In genomic region chr7:28708033-28708451, GRCh38 we compare ENCODE assay signal across 13 cellular contexts.
A peak's percentile ranks its signal among the peaks of the same experiment; 100 is the strongest.
DNase-seq lines count a peak whose midpoint lies in the region; ATAC-seq and TF ChIP-seq lines count a peak whose summit lies in the region.
"Had no signal": no experiment of that assay in that cellular context is flagged by ENCODE, and none has a peak within 500 bp of the region (broad histone marks: within the 10 kb centered on the region; RNA-seq: fewer than 3 reads in every experiment).

No MANE protein-coding gene starts in this region.

- H3K27ac ChIP-seq in right atrium auricular region, result no peak overlapping the region
- no peak overlapping the region for H3K27ac ChIP-seq in CD8-positive, alpha-beta T cell (ENCODE audit: low read depth, low read length)
- H3K27ac ChIP-seq in spleen, result no peak overlapping the region
- H3K27ac ChIP-seq: SJCRH30, upper lobe of right lung had no signal

- DNase-seq in Right ventricle myocardium superior (no peak), right atrium auricular region (ENCODE audit: low spot score) (no peak), fibroblast of the aortic adventitia (ENCODE audit: low read depth) (peak; percentile 84), nephron progenitor cell (peak; percentile 28), T-helper 2 cell (no peak), spleen (no peak)
- DNase-seq in CD8-positive, alpha-beta T cell, result no peak
- DNase-seq: activated CD4-positive, alpha-beta T cell treated with anti-CD3 and anti-CD28 coated beads, Interleukin-2, amount 10 ng/mL, durations not matched to agents 7 days and 5 days; activated naive CD8-positive, alpha-beta T cell treated with anti-CD3 and anti-CD28 coated beads, Interleukin-2, amount 10 ng/mL, durations not matched to agents 7 days and 5 days; SJCRH30; stimulated activated CD4-positive, alpha-beta T cell treated with anti-CD3 and anti-CD28 coated beads, Interleukin-4, amount 100 ng/mL, for 24 hours; upper lobe of right lung had no signal

- peak overlapping the region in 1 of 2 donors; percentile 30 for H3K4me3 ChIP-seq in right atrium auricular region
- peak overlapping the region; percentile 26 for H3K4me3 ChIP-seq in fibroblast of the aortic adventitia (ENCODE audit: low read depth, low read length)
- no peak overlapping the region for H3K4me3 ChIP-seq in CD8-positive, alpha-beta T cell (ENCODE audit: low read depth, low read length)
- H3K4me3 ChIP-seq in spleen, result no peak overlapping the region
- H3K4me3 ChIP-seq: SJCRH30, upper lobe of right lung had no signal

- H3K4me1 ChIP-seq in right atrium auricular region (peaks cover 0 to 18% of the 10 kb centered on the region in 2 donors), spleen (peaks cover 0 to 13% (median 0%) of the 10 kb centered on the region in 6 donors)
- H3K4me1 ChIP-seq in CD8-positive, alpha-beta T cell (ENCODE audit: insufficient read depth, low read length), result no peaks in the 10 kb centered on the region
- H3K4me1 ChIP-seq: SJCRH30, upper lobe of right lung had no signal

- TF ChIP-seq CTCF in right atrium auricular region (IDR thresholded peaks at IDR 0.05) (no peak), fibroblast of the aortic adventitia (IDR thresholded peaks at IDR 0.05; ENCODE audit: insufficient read depth, low read length) (no peak), nephron progenitor cell (IDR thresholded peaks at IDR 0.05) (no peak), spleen (IDR thresholded peaks at IDR 0.05 in 8 of 11, conservative IDR thresholded peaks at IDR 0.05 in 3 of 11) (no peak)
- TF ChIP-seq CTCF in CD8-positive, alpha-beta T cell (IDR thresholded peaks at IDR 0.05), result no peak

- H3K36me3 Mint-ChIP-seq in nephron progenitor cell (ENCODE audit: low read depth), result peaks cover 12% of the 10 kb centered on the region
- H3K36me3 Mint-ChIP-seq in CD8-positive, alpha-beta T cell, result no peaks in the 10 kb centered on the region
- H3K36me3 Mint-ChIP-seq: activated naive CD8-positive, alpha-beta T cell treated with anti-CD3 and anti-CD28 coated beads, Interleukin-2, amount 10 ng/mL, durations not matched to agents 7 days and 5 days had no signal

- WGBS in spleen, 5 donors, result 85 to 92% (median 88%) methylated on average over 6 of the region's 6 CpGs

- peak; percentile 74 for ATAC-seq in Right ventricle myocardium superior (ENCODE audit: poor library complexity)
- ATAC-seq in CD8-positive, alpha-beta T cell, result no peak
- no peak for ATAC-seq in HG03460 (IDR thresholded peaks at IDR 0.05; ENCODE audit: unreplicated experiment)
- ATAC-seq: upper lobe of right lung had no signal

- peaks cover 51% of the 10 kb centered on the region for H3K4me1 Mint-ChIP-seq in nephron progenitor cell
- no peaks in the 10 kb centered on the region for H3K4me1 Mint-ChIP-seq in CD8-positive, alpha-beta T cell (ENCODE audit: low read depth)
- H3K4me1 Mint-ChIP-seq: activated CD4-positive, alpha-beta T cell treated with anti-CD3 and anti-CD28 coated beads, Interleukin-2, amount 10 ng/mL, durations not matched to agents 7 days and 5 days had no signal

- H3K36me3 ChIP-seq in right atrium auricular region (no peaks in the 10 kb centered on the region), spleen (peaks cover 0 to 5% (median 0%) of the 10 kb centered on the region in 6 donors)
- no peaks in the 10 kb centered on the region for H3K36me3 ChIP-seq in CD8-positive, alpha-beta T cell (ENCODE audit: insufficient read depth, low read length)
- H3K36me3 ChIP-seq: SJCRH30, upper lobe of right lung had no signal

- CTCF ChIA-PET in CD8-positive, alpha-beta T cell (lab: Charles Lee), result interaction anchor here (0.9 kb wide), 1 partner anchor 13 kb away, joined by 3 read pairs; no protein-coding TSS in a partner anchor

- POLR2A ChIA-PET in CD8-positive, alpha-beta T cell (lab: Charles Lee), result no interaction called here

- no peak for TF ChIP-seq POLR2A in spleen (IDR thresholded peaks at IDR 0.05)

- peaks cover 4% of the 10 kb centered on the region for H3K27me3 Mint-ChIP-seq in nephron progenitor cell (ENCODE audit: low read depth, poor library complexity)
- no peaks in the 10 kb centered on the region for H3K27me3 Mint-ChIP-seq in CD8-positive, alpha-beta T cell (ENCODE audit: low read depth)

- H3K9me3 ChIP-seq in right atrium auricular region (no peaks in the 10 kb centered on the region), spleen (no peaks in the 10 kb centered on the region)
- H3K9me3 ChIP-seq in CD8-positive, alpha-beta T cell (ENCODE audit: low read length), result no peaks in the 10 kb centered on the region
- H3K9me3 ChIP-seq: SJCRH30, upper lobe of right lung had no signal

- H3K4me3 Mint-ChIP-seq in nephron progenitor cell, result peak overlapping the region; percentile 74
- no peak overlapping the region for H3K4me3 Mint-ChIP-seq in CD8-positive, alpha-beta T cell
- H3K4me3 Mint-ChIP-seq: activated CD4-positive, alpha-beta T cell treated with anti-CD3 and anti-CD28 coated beads, Interleukin-2, amount 10 ng/mL, durations not matched to agents 7 days and 5 days; activated naive CD8-positive, alpha-beta T cell treated with anti-CD3 and anti-CD28 coated beads, Interleukin-2, amount 10 ng/mL, durations not matched to agents 7 days and 5 days had no signal

- intact Hi-C loops in Right ventricle myocardium superior (cut with DNase I), result no loop called here
- intact Hi-C loops in CD8-positive, alpha-beta T cell (cut with DNase I, micrococcal nuclease), result no loop called here
- intact Hi-C loops in spleen (cut with DNase I; ENCODE audit: low total_unique reads), result no loop called here

- H3K27me3 ChIP-seq in right atrium auricular region, result no peaks in the 10 kb centered on the region
- no peaks in the 10 kb centered on the region for H3K27me3 ChIP-seq in CD8-positive, alpha-beta T cell (ENCODE audit: insufficient read depth, low read length)
- H3K27me3 ChIP-seq in spleen (replicated peaks in 1 of 7), result peaks cover 0 to 9% (median 0%) of the 10 kb centered on the region in 7 donors
- H3K27me3 ChIP-seq: SJCRH30, upper lobe of right lung had no signal

- H3K9me3 Mint-ChIP-seq in nephron progenitor cell, result peaks cover 10% of the 10 kb centered on the region
- H3K9me3 Mint-ChIP-seq in CD8-positive, alpha-beta T cell, result no peaks in the 10 kb centered on the region
- H3K9me3 Mint-ChIP-seq: activated CD4-positive, alpha-beta T cell treated with anti-CD3 and anti-CD28 coated beads, Interleukin-2, amount 10 ng/mL, durations not matched to agents 7 days and 5 days; activated naive CD8-positive, alpha-beta T cell treated with anti-CD3 and anti-CD28 coated beads, Interleukin-2, amount 10 ng/mL, durations not matched to agents 7 days and 5 days had no signal

- H3K27ac Mint-ChIP-seq in nephron progenitor cell, result peak overlapping the region; percentile 91
- no peak overlapping the region for H3K27ac Mint-ChIP-seq in CD8-positive, alpha-beta T cell
- H3K27ac Mint-ChIP-seq: activated CD4-positive, alpha-beta T cell treated with anti-CD3 and anti-CD28 coated beads, Interleukin-2, amount 10 ng/mL, durations not matched to agents 7 days and 5 days; activated naive CD8-positive, alpha-beta T cell treated with anti-CD3 and anti-CD28 coated beads, Interleukin-2, amount 10 ng/mL, durations not matched to agents 7 days and 5 days had no signal

Comparison
In these comparisons a context has a peak if more than half of its experiments do, and no peak if none do; other contexts are left out.
1. DNase-seq: peak in fibroblast of the aortic adventitia (single experiment) and nephron progenitor cell (single experiment); none in Right ventricle myocardium superior (single experiment), right atrium auricular region (single experiment), CD8-positive, alpha-beta T cell (0 of 7), T-helper 2 cell (0 of 5) and spleen (single experiment).